ENCODE assay signal across 9 cellular contexts in genomic region chr12:56590237-56590830, GRCh38. TPM values are rescaled to one million over a fixed set of nuclear protein-coding genes. Genes with fewer than 3 reads are reported as not detected.
DNase-seq lines count a peak whose midpoint lies in the region; ATAC-seq, FAIRE-seq and TF ChIP-seq lines count a peak whose summit lies in the region.
"Had no signal": no experiment of that assay in that cellular context is flagged by ENCODE, and none has a peak within 500 bp of the region (broad histone marks: within the 10 kb centered on the region; RNA-seq: fewer than 3 reads in every experiment).

No MANE protein-coding gene starts in this region.

- TF ChIP-seq RAD21 in A549 (conservative IDR thresholded peaks at IDR 0.05 in 1 of 2, IDR thresholded peaks at IDR 0.05 in 1 of 2), result peak; percentile 23 to 52; a peak in 2 of 5 replicates

- no peak overlapping the region for H3K4me2 ChIP-seq in A549

- no peaks in the 10 kb centered on the region for H3K27me3 ChIP-seq in pancreas

- no peak for TF ChIP-seq EP300 in A549 (IDR thresholded peaks at IDR 0.05)

- peak; percentile 42; the same call in 1 of the 3 replicates for TF ChIP-seq CTCF in A549 (IDR thresholded peaks at IDR 0.05)
- TF ChIP-seq CTCF in GM12864 (IDR thresholded peaks at IDR 0.05; ENCODE audit: low read depth, low read length, missing control alignments), result peak; percentile 78
- TF ChIP-seq CTCF in brain (conservative IDR thresholded peaks at IDR 0.05), result peak; percentile 23 to 47
- no peak for TF ChIP-seq CTCF in pancreas (IDR thresholded peaks at IDR 0.05)

- H3K4me1 Mint-ChIP-seq in brain, result peaks cover 24% of the 10 kb centered on the region

- peaks cover 26% of the 10 kb centered on the region for H3K36me3 Mint-ChIP-seq in brain

- FAIRE-seq in A549 (lab: Jason Lieb, UNC) (no peak), pancreas (lab: Jason Lieb, UNC) (no peak)
- FAIRE-seq: endometrium had no signal

- H3K4me3 ChIP-seq in A549 (no peak overlapping the region), GM12864 (ENCODE audit: low read depth, low read length) (no peak overlapping the region), pancreas (no peak overlapping the region)

- WGBS in A549 (ENCODE audit: missing lambda C conversion rate), result 65% methylated on average over 3 of the region's 3 CpGs
- WGBS in pancreas, 2 donors, result 54 to 64% methylated on average over 3 of the region's 3 CpGs

- H3K9me3 ChIP-seq in A549 (no peaks in the 10 kb centered on the region), pancreas (no peaks in the 10 kb centered on the region)

- ATAC-seq in A549, result peak; percentile 75 to 80
- ATAC-seq in pancreas, result peak in 3 of 4 donors; percentile 14 to 62 (median 47)
- no peak for ATAC-seq in HG03159 (IDR thresholded peaks at IDR 0.05; ENCODE audit: unreplicated experiment)

- CTCF ChIA-PET in A549 (lab: Yijun Ruan, JAX), result interaction anchor here (0.6 to 21.2 kb wide), 22 partner anchors 9 to 522 kb away, joined by 3 to 282 read pairs (median 4); partner anchors contain the start of genes BAZ2A and RBMS2

- H3K36me3 ChIP-seq in pancreas, result peaks cover 0 to 16% (median 0%) of the 10 kb centered on the region in 3 donors

- no peaks in the 10 kb centered on the region for H3K27me3 Mint-ChIP-seq in brain

- H3K4me1 ChIP-seq in A549 (0 out of 3 replicates have a peak, but pooled peaks cover 4% of the 10 kb centered on the region), pancreas (no peaks in the 10 kb centered on the region)

- intact Hi-C loops in pancreas (cut with DNase I), result no loop called here

- H3K4me3 Mint-ChIP-seq in brain, result no peak overlapping the region

- DNase-seq in A549 (ENCODE audit: low read depth in 1 of 2, low spot score in 1 of 2) (peak in 1 of 2 experiments; percentile 47), GM12864 (ENCODE audit: low read depth) (no peak), NCI-H146 treated with DMSO at 0.1 percent for 48 hours (lab: John Stamatoyannopoulos, UW; ENCODE audit: unreplicated experiment) (peak; percentile 26), pancreas (no peak), DMS153 (lab: John Stamatoyannopoulos, UW) (no peak), cerebellum (ENCODE audit: low spot score) (no peak)

- no peaks in the 10 kb centered on the region for H3K9me3 Mint-ChIP-seq in brain

- POLR2A ChIA-PET in A549 (lab: Yijun Ruan, JAX), result interaction anchor here (0.6 kb wide), 1 partner anchor 69 kb away, joined by 4 read pairs; the partner anchor contains the start of gene RBMS2

- H3K27ac ChIP-seq in A549, result no peak overlapping the region
- H3K27ac ChIP-seq in pancreas, result no peak overlapping the region

- no peak for TF ChIP-seq POLR2A in A549 (IDR thresholded peaks at IDR 0.05; ENCODE audit: low read length)

- peak overlapping the region in 2 of 5 experiments; percentile 27 to 43 for H3K27ac Mint-ChIP-seq in brain

TF ChIP-seq in A549, 52 proteins besides CTCF, POLR2A, EP300 and RAD21:
- TF ChIP-seq HMGXB4 (CRISPR knock-in tag; IDR thresholded peaks at IDR 0.05; ENCODE audit: borderline replicate concordance) (no peak), POLR2AphosphoS2 (conservative IDR thresholded peaks at IDR 0.05; ENCODE audit: low read length) (no peak), SMC3 (IDR thresholded peaks at IDR 0.05) (peak; percentile 37; the same call in 2 of the 3 replicates), ATOH8 (CRISPR knock-in tag; IDR thresholded peaks at IDR 0.05; ENCODE audit: low read depth) (no peak)

RNA-seq across cellular contexts. Expression of gene BAZ2A, which starts 39.8 kb away (rescaled TPM):
- polyA plus RNA-seq in A549 (2011; rRNA removed), result 59.4 and 103 TPM in 2 replicates
- polyA plus RNA-seq in A549 (2012; cell fraction: cytosol; rRNA removed), result 40.7 and 41.9 TPM in 2 replicates
- polyA plus RNA-seq in A549 (2012; cell fraction: nucleus; rRNA removed), result 82.9 and 85.0 TPM in 2 replicates
- 34.2 to 41.7 TPM (median 40.8 TPM) in 3 replicates for polyA plus RNA-seq in A549 (2017; fragmentation: RNase III; extraction: RNeasy Plus Mini Kit Qiagen cat#74134 plus additional on column Dnase treatment)
- polyA minus RNA-seq in A549 (2011; rRNA and poly(A)+ RNA removed), result 150 and 155 TPM in 2 replicates
- polyA plus RNA-seq in brain (ENCODE audit: insufficient read depth, low read depth, low replicate concordance), result 45.1 TPM
- total RNA-seq in pancreas, result 10 to 100 TPM; 29.7 to 59.9 (median 39.1) TPM
- 10 to 100 TPM; 26.7 to 58.0 TPM for polyA plus RNA-seq in pancreas
- 32.8 TPM for total RNA-seq in cerebellum

RNA-seq across cellular contexts. Expression of gene ATP5F1B, which starts 55.5 kb away (rescaled TPM):
- polyA plus RNA-seq in A549 (2011; rRNA removed) (1,500 and 1,639 TPM in 2 replicates), A549 (2017; fragmentation: RNase III; extraction: RNeasy Plus Mini Kit Qiagen cat#74134 plus additional on column Dnase treatment) (761 to 854 TPM (median 778 TPM) in 3 replicates), brain (ENCODE audit: insufficient read depth, low read depth, low replicate concordance) (812 TPM), pancreas (100 to 1,000 TPM; 126 to 299 TPM)
- polyA plus RNA-seq in A549 (2012; cell fraction: cytosol; rRNA removed), result 1,279 and 1,537 TPM in 2 replicates
- polyA plus RNA-seq in A549 (2012; cell fraction: nucleus; rRNA removed), result 796 and 1,402 TPM in 2 replicates
- polyA minus RNA-seq in A549 (2011; rRNA and poly(A)+ RNA removed), result 1,473 and 1,903 TPM in 2 replicates
- total RNA-seq in pancreas (100 to 1,000 TPM; 152 to 237 (median 211) TPM), cerebellum (238 TPM)

Comparison
In these comparisons a context has a peak if more than half of its experiments do, and no peak if none do; other contexts are left out.
1. CTCF ChIP-seq: peak in A549 (single experiment), GM12864 (single experiment) and brain (2 of 2); none in pancreas (0 of 4).